In genomic region chr6:14734416-14735340, GRCh38 we compare ENCODE assay signal across 8 cellular contexts.
DNase-seq lines count a peak whose midpoint lies in the region; ATAC-seq and TF ChIP-seq lines count a peak whose summit lies in the region.

No MANE protein-coding gene starts in this region.

- no peak overlapping the region for H4K8ac ChIP-seq in mesendoderm (ENCODE audit: low read depth, low read length)

- no peak overlapping the region for H3K23ac ChIP-seq in mesendoderm (ENCODE audit: low read length)

- H3K27ac Mint-ChIP-seq in T-helper 1 cell treated with Interleukin-12 subunit alpha and Interleukin-12 subunit beta and Interleukin-4 antibody, amounts not matched to agents 30 μg/mL and 1 μg/mL, for 36 hours = peak overlapping the region; percentile 43
- H3K27ac Mint-ChIP-seq in mesothelial cell of epicardium = no peak overlapping the region

- POLR2A ChIA-PET in AG04450 (lab: Yijun Ruan, JAX) = interaction anchor here (0.8 kb wide), 1 partner anchor 271 kb away, joined by 3 read pairs; no protein-coding TSS in a partner anchor

- peak overlapping the region; percentile 38 for H3K4me3 Mint-ChIP-seq in T-helper 1 cell treated with Interleukin-12 subunit alpha and Interleukin-12 subunit beta and Interleukin-4 antibody, amounts not matched to agents 30 μg/mL and 1 μg/mL, for 36 hours
- no peak overlapping the region for H3K4me3 Mint-ChIP-seq in mesothelial cell of epicardium

- H3K36me3 Mint-ChIP-seq in T-helper 1 cell treated with Interleukin-12 subunit alpha and Interleukin-12 subunit beta and Interleukin-4 antibody, amounts not matched to agents 30 μg/mL and 1 μg/mL, for 36 hours (ENCODE audit: low read depth) = peaks cover 7% of the 10 kb centered on the region
- no peaks in the 10 kb centered on the region for H3K36me3 Mint-ChIP-seq in mesothelial cell of epicardium

- H3K4me2 ChIP-seq in mesendoderm (ENCODE audit: low read length) = no peak overlapping the region

- H3K27ac ChIP-seq in AG04450 (ENCODE audit: low read depth, low read length) = peak overlapping the region; percentile 58
- H3K27ac ChIP-seq in aorta (ENCODE audit: low read depth in 1 of 2, low read length in 2 of 2) = no peak overlapping the region
- no peak overlapping the region for H3K27ac ChIP-seq in mesendoderm (ENCODE audit: low read depth, low read length)

- no peak overlapping the region for H3K56ac ChIP-seq in mesendoderm (ENCODE audit: low read length)

- H3K27me3 Mint-ChIP-seq in T-helper 1 cell treated with Interleukin-12 subunit alpha and Interleukin-12 subunit beta and Interleukin-4 antibody, amounts not matched to agents 30 μg/mL and 1 μg/mL, for 36 hours (ENCODE audit: low read depth) = peaks cover 3% of the 10 kb centered on the region
- peaks cover 3% of the 10 kb centered on the region for H3K27me3 Mint-ChIP-seq in mesothelial cell of epicardium (ENCODE audit: low read depth)

- H2BK5ac ChIP-seq in mesendoderm (ENCODE audit: low read length) = no peak overlapping the region

- H3K4me1 ChIP-seq in aorta (ENCODE audit: control insufficient read depth in 1 of 2, insufficient read depth in 2 of 2, low read length in 2 of 2) (no peaks in the 10 kb centered on the region), mesendoderm (ENCODE audit: control insufficient read depth, low read depth, low read length) (no peaks in the 10 kb centered on the region)

- H3K27me3 ChIP-seq in AG04450 (ENCODE audit: control insufficient read depth, insufficient read depth, low read length) (no peaks in the 10 kb centered on the region), aorta (ENCODE audit: control insufficient read depth in 1 of 2, insufficient read depth in 2 of 2, low read length in 1 of 2) (no peaks in the 10 kb centered on the region), mesendoderm (ENCODE audit: insufficient read depth, low read length, poor library complexity) (no peaks in the 10 kb centered on the region)

- no peak overlapping the region for H2AK5ac ChIP-seq in mesendoderm (ENCODE audit: low read length)

- CTCF ChIA-PET in AG04450 (lab: Charles Lee) = no interaction called here

- H3K4me1 Mint-ChIP-seq in T-helper 1 cell treated with Interleukin-12 subunit alpha and Interleukin-12 subunit beta and Interleukin-4 antibody, amounts not matched to agents 30 μg/mL and 1 μg/mL, for 36 hours (ENCODE audit: low read depth) = peaks cover 67% of the 10 kb centered on the region
- H3K4me1 Mint-ChIP-seq in mesothelial cell of epicardium = peaks cover 8% of the 10 kb centered on the region

- no peaks in the 10 kb centered on the region for H3K36me3 ChIP-seq in aorta (ENCODE audit: control insufficient read depth in 1 of 2, insufficient read depth in 2 of 2, low read length in 1 of 2)
- no peaks in the 10 kb centered on the region for H3K36me3 ChIP-seq in mesendoderm (ENCODE audit: control insufficient read depth, insufficient read depth, low read length)

- H3K4ac ChIP-seq in mesendoderm (ENCODE audit: low read depth, low read length) = no peak overlapping the region

- DNase-seq in AG04450 (ENCODE audit: low read depth, low spot score) = no peak
- DNase-seq in fibroblast of peridontal ligament (ENCODE audit: extremely low read depth) = peak; percentile 75
- no peak for DNase-seq in aorta
- no peak for DNase-seq in mesendoderm
- DNase-seq in mesothelial cell of epicardium (ENCODE audit: low spot score in 2 of 2, unreplicated experiment in 2 of 2) = no peak

- H3K9me3 ChIP-seq in AG04450 (ENCODE audit: control insufficient read depth, insufficient read depth, low read length) (no peaks in the 10 kb centered on the region), aorta (ENCODE audit: control insufficient read depth, low read length) (no peaks in the 10 kb centered on the region)

- no peaks in the 10 kb centered on the region for H3K79me2 ChIP-seq in mesendoderm (ENCODE audit: control insufficient read depth, insufficient read depth, low read length)

- no peak overlapping the region for H3K9ac ChIP-seq in mesendoderm (ENCODE audit: low read length)

- TF ChIP-seq CTCF in AG04450 (IDR thresholded peaks at IDR 0.05; ENCODE audit: low read depth, low read length) (no peak), mesothelial cell of epicardium (IDR thresholded peaks at IDR 0.05; ENCODE audit: unreplicated experiment) (no peak)

- peaks cover 14% of the 10 kb centered on the region for H3K9me3 Mint-ChIP-seq in T-helper 1 cell treated with Interleukin-12 subunit alpha and Interleukin-12 subunit beta and Interleukin-4 antibody, amounts not matched to agents 30 μg/mL and 1 μg/mL, for 36 hours
- no peaks in the 10 kb centered on the region for H3K9me3 Mint-ChIP-seq in mesothelial cell of epicardium

- no peak overlapping the region for H3K18ac ChIP-seq in mesendoderm (ENCODE audit: low read length)

- H3K79me1 ChIP-seq in mesendoderm (ENCODE audit: low read length) = no peaks in the 10 kb centered on the region

- 56 to 60% methylated on average over 5 of the region's 5 CpGs for WGBS in aorta, 2 donors
- WGBS in mesendoderm (ENCODE audit: extremely low coverage, insufficient coverage, low lambda C conversion rate) = no CpG with 5 or more reads among the region's 5 CpGs

- H2BK120ac ChIP-seq in mesendoderm (ENCODE audit: low read depth, low read length) = no peak overlapping the region

- ATAC-seq in GM18867 (IDR thresholded peaks at IDR 0.05; ENCODE audit: unreplicated experiment) = peak; percentile 76
- peak; percentile 90 for ATAC-seq in HG03066 (IDR thresholded peaks at IDR 0.05; ENCODE audit: low read depth, unreplicated experiment)
- peak; percentile 22 for ATAC-seq in aorta (ENCODE audit: low FRiP score)

- intact Hi-C loops in aorta (cut with DNase I) = no loop called here

- no peak overlapping the region for H3K4me3 ChIP-seq in AG04450 (ENCODE audit: low read depth, low read length)
- H3K4me3 ChIP-seq in aorta (ENCODE audit: low read length in 2 of 2) = no peak overlapping the region
- no peak overlapping the region for H3K4me3 ChIP-seq in mesendoderm (ENCODE audit: low read length)

- H4K5ac ChIP-seq in mesendoderm (ENCODE audit: low read length) = no peak overlapping the region

- H2BK15ac ChIP-seq in mesendoderm (replicated peaks; ENCODE audit: low read depth) = no peak overlapping the region

Comparison
In these comparisons a context has a peak if more than half of its experiments do, and no peak if none do; other contexts are left out.
1. ATAC-seq: peak in every context shown above with its lines; median percentile 90 in HG03066; 76 in GM18867; 22 in aorta.